ENCODE assay signal across 1 cellular context in the genomic region with DNA sequence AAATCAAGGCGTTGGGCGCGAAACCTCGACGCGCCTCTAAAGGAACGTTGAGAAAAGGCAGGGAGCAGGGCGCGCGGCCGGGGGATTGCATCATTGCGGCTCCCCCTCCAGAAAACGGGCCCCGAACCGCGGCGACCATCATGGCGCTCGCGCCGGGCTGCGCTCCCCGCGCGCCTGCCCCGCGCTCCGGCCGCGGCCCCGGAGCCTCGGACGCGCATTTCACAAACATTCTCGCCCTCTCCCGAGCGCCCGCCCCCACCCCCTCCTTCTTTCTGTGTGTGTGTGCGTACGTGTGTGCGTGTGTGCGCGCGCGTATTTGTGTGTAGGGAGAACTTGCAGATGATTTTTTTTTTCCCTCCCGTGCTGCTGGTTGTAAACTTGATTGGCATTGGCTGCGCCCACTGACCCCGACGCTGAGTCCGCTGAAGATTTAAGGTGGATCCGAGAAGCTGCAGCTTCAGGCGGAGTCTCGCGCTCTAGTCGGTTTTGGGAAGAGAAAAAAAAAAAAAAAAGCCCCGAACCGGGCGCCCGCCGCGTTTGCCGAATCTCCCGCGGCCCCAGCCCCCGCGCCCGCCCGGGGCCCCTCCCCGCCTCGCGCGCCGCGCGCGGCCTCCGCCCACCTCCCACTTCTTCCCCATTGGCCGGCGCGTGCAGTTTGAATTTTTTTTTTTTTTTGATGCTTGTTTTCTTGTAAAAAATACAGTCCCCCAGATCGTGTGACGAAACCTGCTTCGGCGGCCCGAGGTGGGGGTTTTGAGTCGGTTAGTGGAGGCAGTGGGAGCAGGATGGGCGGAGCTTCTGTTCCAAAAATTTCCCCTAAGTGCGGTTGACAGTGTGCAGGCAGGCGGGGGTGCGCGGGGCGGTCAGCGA.
TF ChIP-seq lines count a peak whose summit lies in the region.

No MANE protein-coding gene starts in this region.

TF ChIP-seq in K562, 482 proteins besides CTCF, POLR2A, EP300 and RAD21 (continued from another document and continues in another):
- TF ChIP-seq, protein P1, sequence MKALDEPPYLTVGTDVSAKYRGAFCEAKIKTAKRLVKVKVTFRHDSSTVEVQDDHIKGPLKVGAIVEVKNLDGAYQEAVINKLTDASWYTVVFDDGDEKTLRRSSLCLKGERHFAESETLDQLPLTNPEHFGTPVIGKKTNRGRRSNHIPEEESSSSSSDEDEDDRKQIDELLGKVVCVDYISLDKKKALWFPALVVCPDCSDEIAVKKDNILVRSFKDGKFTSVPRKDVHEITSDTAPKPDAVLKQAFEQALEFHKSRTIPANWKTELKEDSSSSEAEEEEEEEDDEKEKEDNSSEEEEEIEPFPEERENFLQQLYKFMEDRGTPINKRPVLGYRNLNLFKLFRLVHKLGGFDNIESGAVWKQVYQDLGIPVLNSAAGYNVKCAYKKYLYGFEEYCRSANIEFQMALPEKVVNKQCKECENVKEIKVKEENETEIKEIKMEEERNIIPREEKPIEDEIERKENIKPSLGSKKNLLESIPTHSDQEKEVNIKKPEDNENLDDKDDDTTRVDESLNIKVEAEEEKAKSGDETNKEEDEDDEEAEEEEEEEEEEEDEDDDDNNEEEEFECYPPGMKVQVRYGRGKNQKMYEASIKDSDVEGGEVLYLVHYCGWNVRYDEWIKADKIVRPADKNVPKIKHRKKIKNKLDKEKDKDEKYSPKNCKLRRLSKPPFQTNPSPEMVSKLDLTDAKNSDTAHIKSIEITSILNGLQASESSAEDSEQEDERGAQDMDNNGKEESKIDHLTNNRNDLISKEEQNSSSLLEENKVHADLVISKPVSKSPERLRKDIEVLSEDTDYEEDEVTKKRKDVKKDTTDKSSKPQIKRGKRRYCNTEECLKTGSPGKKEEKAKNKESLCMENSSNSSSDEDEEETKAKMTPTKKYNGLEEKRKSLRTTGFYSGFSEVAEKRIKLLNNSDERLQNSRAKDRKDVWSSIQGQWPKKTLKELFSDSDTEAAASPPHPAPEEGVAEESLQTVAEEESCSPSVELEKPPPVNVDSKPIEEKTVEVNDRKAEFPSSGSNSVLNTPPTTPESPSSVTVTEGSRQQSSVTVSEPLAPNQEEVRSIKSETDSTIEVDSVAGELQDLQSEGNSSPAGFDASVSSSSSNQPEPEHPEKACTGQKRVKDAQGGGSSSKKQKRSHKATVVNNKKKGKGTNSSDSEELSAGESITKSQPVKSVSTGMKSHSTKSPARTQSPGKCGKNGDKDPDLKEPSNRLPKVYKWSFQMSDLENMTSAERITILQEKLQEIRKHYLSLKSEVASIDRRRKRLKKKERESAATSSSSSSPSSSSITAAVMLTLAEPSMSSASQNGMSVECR (CRISPR knock-in tag; IDR thresholded peaks at IDR 0.05), result peak; percentile 19; the same call in 1 of the 2 replicates
- TF ChIP-seq GABPB1 (CRISPR knock-in tag; IDR thresholded peaks at IDR 0.05) (no peak), RBM34 (IDR thresholded peaks at IDR 0.05; ENCODE audit: borderline replicate concordance, insufficient read depth, low read length) (no peak), HEY1 (CRISPR knock-in tag; IDR thresholded peaks at IDR 0.05; ENCODE audit: borderline replicate concordance) (no peak), PHB (CRISPR knock-in tag; IDR thresholded peaks at IDR 0.05) (no peak), GATAD2A (IDR thresholded peaks at IDR 0.05) (no peak), RB1 (IDR thresholded peaks at IDR 0.05; ENCODE audit: low read depth) (peak; percentile 50), TCF3 (CRISPR knock-in tag; IDR thresholded peaks at IDR 0.05) (no peak), MEIS2 (IDR thresholded peaks at IDR 0.05; ENCODE audit: partially characterized antibody) (peak; percentile 68), STAT5A (IDR thresholded peaks at IDR 0.05; ENCODE audit: borderline replicate concordance, low read length) (no peak), FOXA3 (CRISPR knock-in tag; conservative IDR thresholded peaks at IDR 0.05 in 1 of 2, IDR thresholded peaks at IDR 0.05 in 1 of 2) (no peak), SP1 (CRISPR knock-in tag; IDR thresholded peaks at IDR 0.05) (peak; percentile 68; the same call in 1 of the 2 replicates), DDX20 (tag; IDR thresholded peaks at IDR 0.05; ENCODE audit: low read depth) (no peak), ZNF175 (CRISPR knock-in tag; IDR thresholded peaks at IDR 0.05; ENCODE audit: low read depth) (peak; percentile 50; the same call in 1 of the 2 replicates), MTA3 (IDR thresholded peaks at IDR 0.05; ENCODE audit: borderline replicate concordance) (peak; percentile 27; the same call in 1 of the 2 replicates), ZNF324 (CRISPR knock-in tag; IDR thresholded peaks at IDR 0.05) (no peak), ZNF707 (CRISPR knock-in tag; conservative IDR thresholded peaks at IDR 0.05) (no peak), ZBTB7A (IDR thresholded peaks at IDR 0.05; ENCODE audit: borderline replicate concordance, control insufficient read depth, low read depth, low read length) (peak; percentile 93), PHF21A (IDR thresholded peaks at IDR 0.05; ENCODE audit: borderline replicate concordance, low read depth) (peak; percentile 9; the same call in 1 of the 2 replicates), SNIP1 (IDR thresholded peaks at IDR 0.05; ENCODE audit: low read depth) (no peak), CBX5 (IDR thresholded peaks at IDR 0.05; ENCODE audit: borderline replicate concordance, low read depth) (no peak), HNRNPLL (IDR thresholded peaks at IDR 0.05; ENCODE audit: low read depth, low read length, poor library complexity, severe bottlenecking) (peak; percentile 24), MECOM (CRISPR knock-in tag; IDR thresholded peaks at IDR 0.05) (no peak), GABPA (tag; conservative IDR thresholded peaks at IDR 0.05; ENCODE audit: low read depth) (no peak; the same call in 1 of the 2 replicates), PTTG1 (tag; IDR thresholded peaks at IDR 0.05; ENCODE audit: low read depth) (no peak), NR1H2 (CRISPR knock-in tag; IDR thresholded peaks at IDR 0.05) (no peak), CAMTA2 (CRISPR knock-in tag; conservative IDR thresholded peaks at IDR 0.05) (no peak)
- TF ChIP-seq, protein P2, sequence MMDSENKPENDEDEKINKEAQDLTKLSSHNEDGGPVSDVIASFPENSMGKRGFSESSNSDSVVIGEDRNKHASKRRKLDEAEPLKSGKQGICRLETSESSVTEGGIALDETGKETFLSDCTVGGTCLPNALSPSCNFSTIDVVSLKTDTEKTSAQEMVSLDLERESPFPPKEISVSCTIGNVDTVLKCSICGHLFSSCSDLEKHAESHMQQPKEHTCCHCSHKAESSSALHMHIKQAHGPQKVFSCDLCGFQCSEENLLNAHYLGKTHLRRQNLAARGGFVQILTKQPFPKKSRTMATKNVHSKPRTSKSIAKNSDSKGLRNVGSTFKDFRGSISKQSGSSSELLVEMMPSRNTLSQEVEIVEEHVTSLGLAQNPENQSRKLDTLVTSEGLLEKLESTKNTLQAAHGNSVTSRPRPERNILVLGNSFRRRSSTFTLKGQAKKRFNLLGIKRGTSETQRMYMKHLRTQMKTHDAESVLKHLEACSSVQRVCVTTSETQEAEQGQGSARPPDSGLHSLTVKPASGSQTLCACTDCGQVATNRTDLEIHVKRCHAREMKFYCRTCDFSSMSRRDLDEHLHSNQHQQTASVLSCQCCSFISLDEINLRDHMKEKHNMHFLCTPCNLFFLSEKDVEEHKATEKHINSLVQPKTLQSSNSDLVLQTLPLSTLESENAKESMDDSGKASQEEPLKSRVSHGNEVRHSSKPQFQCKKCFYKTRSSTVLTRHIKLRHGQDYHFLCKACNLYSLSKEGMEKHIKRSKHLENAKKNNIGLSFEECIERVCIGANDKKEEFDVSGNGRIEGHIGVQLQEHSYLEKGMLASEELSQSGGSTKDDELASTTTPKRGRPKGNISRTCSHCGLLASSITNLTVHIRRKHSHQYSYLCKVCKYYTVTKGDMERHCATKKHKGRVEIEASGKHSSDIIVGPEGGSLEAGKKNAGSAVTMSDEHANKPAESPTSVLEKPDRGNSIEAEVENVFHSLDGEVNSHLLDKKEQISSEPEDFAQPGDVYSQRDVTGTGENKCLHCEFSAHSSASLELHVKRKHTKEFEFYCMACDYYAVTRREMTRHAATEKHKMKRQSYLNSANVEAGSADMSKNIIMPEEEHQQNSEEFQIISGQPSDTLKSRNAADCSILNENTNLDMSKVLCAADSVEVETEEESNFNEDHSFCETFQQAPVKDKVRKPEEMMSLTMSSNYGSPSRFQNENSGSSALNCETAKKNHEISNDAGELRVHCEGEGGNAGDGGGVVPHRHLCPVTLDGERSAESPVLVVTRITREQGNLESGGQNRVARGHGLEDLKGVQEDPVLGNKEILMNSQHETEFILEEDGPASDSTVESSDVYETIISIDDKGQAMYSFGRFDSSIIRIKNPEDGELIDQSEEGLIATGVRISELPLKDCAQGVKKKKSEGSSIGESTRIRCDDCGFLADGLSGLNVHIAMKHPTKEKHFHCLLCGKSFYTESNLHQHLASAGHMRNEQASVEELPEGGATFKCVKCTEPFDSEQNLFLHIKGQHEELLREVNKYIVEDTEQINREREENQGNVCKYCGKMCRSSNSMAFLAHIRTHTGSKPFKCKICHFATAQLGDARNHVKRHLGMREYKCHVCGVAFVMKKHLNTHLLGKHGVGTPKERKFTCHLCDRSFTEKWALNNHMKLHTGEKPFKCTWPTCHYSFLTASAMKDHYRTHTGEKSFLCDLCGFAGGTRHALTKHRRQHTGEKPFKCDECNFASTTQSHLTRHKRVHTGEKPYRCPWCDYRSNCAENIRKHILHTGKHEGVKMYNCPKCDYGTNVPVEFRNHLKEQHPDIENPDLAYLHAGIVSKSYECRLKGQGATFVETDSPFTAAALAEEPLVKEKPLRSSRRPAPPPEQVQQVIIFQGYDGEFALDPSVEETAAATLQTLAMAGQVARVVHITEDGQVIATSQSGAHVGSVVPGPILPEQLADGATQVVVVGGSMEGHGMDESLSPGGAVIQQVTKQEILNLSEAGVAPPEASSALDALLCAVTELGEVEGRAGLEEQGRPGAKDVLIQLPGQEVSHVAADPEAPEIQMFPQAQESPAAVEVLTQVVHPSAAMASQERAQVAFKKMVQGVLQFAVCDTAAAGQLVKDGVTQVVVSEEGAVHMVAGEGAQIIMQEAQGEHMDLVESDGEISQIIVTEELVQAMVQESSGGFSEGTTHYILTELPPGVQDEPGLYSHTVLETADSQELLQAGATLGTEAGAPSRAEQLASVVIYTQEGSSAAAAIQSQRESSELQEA (IDR thresholded peaks at IDR 0.05; ENCODE audit: low read depth), result no peak
- TF ChIP-seq, protein P3, sequence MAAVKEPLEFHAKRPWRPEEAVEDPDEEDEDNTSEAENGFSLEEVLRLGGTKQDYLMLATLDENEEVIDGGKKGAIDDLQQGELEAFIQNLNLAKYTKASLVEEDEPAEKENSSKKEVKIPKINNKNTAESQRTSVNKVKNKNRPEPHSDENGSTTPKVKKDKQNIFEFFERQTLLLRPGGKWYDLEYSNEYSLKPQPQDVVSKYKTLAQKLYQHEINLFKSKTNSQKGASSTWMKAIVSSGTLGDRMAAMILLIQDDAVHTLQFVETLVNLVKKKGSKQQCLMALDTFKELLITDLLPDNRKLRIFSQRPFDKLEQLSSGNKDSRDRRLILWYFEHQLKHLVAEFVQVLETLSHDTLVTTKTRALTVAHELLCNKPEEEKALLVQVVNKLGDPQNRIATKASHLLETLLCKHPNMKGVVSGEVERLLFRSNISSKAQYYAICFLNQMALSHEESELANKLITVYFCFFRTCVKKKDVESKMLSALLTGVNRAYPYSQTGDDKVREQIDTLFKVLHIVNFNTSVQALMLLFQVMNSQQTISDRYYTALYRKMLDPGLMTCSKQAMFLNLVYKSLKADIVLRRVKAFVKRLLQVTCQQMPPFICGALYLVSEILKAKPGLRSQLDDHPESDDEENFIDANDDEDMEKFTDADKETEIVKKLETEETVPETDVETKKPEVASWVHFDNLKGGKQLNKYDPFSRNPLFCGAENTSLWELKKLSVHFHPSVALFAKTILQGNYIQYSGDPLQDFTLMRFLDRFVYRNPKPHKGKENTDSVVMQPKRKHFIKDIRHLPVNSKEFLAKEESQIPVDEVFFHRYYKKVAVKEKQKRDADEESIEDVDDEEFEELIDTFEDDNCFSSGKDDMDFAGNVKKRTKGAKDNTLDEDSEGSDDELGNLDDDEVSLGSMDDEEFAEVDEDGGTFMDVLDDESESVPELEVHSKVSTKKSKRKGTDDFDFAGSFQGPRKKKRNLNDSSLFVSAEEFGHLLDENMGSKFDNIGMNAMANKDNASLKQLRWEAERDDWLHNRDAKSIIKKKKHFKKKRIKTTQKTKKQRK (IDR thresholded peaks at IDR 0.05; ENCODE audit: borderline replicate concordance, low read depth, low read length), result no peak
- TF ChIP-seq, protein P4, sequence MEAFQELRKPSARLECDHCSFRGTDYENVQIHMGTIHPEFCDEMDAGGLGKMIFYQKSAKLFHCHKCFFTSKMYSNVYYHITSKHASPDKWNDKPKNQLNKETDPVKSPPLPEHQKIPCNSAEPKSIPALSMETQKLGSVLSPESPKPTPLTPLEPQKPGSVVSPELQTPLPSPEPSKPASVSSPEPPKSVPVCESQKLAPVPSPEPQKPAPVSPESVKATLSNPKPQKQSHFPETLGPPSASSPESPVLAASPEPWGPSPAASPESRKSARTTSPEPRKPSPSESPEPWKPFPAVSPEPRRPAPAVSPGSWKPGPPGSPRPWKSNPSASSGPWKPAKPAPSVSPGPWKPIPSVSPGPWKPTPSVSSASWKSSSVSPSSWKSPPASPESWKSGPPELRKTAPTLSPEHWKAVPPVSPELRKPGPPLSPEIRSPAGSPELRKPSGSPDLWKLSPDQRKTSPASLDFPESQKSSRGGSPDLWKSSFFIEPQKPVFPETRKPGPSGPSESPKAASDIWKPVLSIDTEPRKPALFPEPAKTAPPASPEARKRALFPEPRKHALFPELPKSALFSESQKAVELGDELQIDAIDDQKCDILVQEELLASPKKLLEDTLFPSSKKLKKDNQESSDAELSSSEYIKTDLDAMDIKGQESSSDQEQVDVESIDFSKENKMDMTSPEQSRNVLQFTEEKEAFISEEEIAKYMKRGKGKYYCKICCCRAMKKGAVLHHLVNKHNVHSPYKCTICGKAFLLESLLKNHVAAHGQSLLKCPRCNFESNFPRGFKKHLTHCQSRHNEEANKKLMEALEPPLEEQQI (IDR thresholded peaks at IDR 0.05), result no peak
- TF ChIP-seq, protein P5, sequence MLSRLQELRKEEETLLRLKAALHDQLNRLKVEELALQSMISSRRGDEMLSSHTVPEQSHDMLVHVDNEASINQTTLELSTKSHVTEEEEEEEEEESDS (CRISPR knock-in tag; IDR thresholded peaks at IDR 0.05), result no peak
- TF ChIP-seq, protein P6, sequence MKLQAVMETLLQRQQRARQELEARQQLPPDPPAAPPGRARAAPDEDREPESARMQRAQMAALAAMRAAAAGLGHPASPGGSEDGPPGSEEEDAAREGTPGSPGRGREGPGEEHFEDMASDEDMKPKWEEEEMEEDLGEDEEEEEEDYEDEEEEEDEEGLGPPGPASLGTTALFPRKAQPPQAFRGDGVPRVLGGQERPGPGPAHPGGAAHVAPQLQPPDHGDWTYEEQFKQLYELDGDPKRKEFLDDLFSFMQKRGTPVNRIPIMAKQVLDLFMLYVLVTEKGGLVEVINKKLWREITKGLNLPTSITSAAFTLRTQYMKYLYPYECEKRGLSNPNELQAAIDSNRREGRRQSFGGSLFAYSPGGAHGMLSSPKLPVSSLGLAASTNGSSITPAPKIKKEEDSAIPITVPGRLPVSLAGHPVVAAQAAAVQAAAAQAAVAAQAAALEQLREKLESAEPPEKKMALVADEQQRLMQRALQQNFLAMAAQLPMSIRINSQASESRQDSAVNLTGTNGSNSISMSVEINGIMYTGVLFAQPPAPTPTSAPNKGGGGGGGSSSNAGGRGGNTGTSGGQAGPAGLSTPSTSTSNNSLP (IDR thresholded peaks at IDR 0.05; ENCODE audit: borderline replicate concordance, low read depth, low read length), result no peak
